Comparison of ENCODE assay signal across 19 cellular contexts in genomic region chr14:66056926-66057552, GRCh38.
DNase-seq lines count a peak whose midpoint lies in the region; ATAC-seq and TF ChIP-seq lines count a peak whose summit lies in the region.
"Had no signal": no experiment of that assay in that cellular context is flagged by ENCODE, and none has a peak within 500 bp of the region (broad histone marks: within the 10 kb centered on the region; RNA-seq: fewer than 3 reads in every experiment).

No MANE protein-coding gene starts in this region.

- ATAC-seq in Right ventricle myocardium inferior (peak; percentile 23), GM18502 (IDR thresholded peaks at IDR 0.05; ENCODE audit: poor library complexity, unreplicated experiment) (no peak), omental fat pad (ENCODE audit: low FRiP score) (no peak)
- ATAC-seq: A549; CD8-positive, alpha-beta T cell had no signal

- H3K36me3 ChIP-seq in left ventricle myocardium inferior: no peaks in the 10 kb centered on the region
- no peaks in the 10 kb centered on the region for H3K36me3 ChIP-seq in mucosa of rectum (ENCODE audit: control insufficient read depth in 2 of 2, insufficient read depth in 2 of 2, low read length in 2 of 2)
- H3K36me3 ChIP-seq: MG63, Peyer's patch had no signal

- H3K9me3 ChIP-seq in left ventricle myocardium inferior (replicated peaks) (peaks cover 9% of the 10 kb centered on the region), mucosa of rectum (ENCODE audit: control insufficient read depth in 2 of 2, low read length in 2 of 2) (no peaks in the 10 kb centered on the region)
- H3K9me3 ChIP-seq: A549, MG63, Peyer's patch had no signal

- intact Hi-C loops in Right ventricle myocardium inferior (cut with DNase I) (no loop called here), left ventricle myocardium inferior (cut with micrococcal nuclease) (no loop called here)

- H3K9ac ChIP-seq in mucosa of rectum (ENCODE audit: low read depth in 1 of 2, low read length in 2 of 2): no peak overlapping the region

- H3K4me3 ChIP-seq in left ventricle myocardium inferior (no peak overlapping the region), mucosa of rectum (ENCODE audit: low read length in 2 of 2) (peak overlapping the region in 1 of 2 donors; percentile 37)
- H3K4me3 ChIP-seq: A549, MG63, Peyer's patch had no signal

- H3K27me3 ChIP-seq in left ventricle myocardium inferior (ENCODE audit: low read depth) (no peaks in the 10 kb centered on the region), mucosa of rectum (ENCODE audit: control insufficient read depth in 2 of 2, insufficient read depth in 2 of 2, low read length in 2 of 2) (no peaks in the 10 kb centered on the region)
- H3K27me3 ChIP-seq: MG63, Peyer's patch had no signal

- no peak for DNase-seq in Right ventricle myocardium inferior (ENCODE audit: missing footprints)
- DNase-seq in left ventricle myocardium inferior: no peak
- DNase-seq in NCI-H69 (lab: John Stamatoyannopoulos, UW): peak; percentile 17
- no peak for DNase-seq in T-helper 1 cell
- DNase-seq in omental fat pad (ENCODE audit: low spot score): no peak
- DNase-seq: Calu3; CD8-positive, alpha-beta T cell; H9; Kasumi-1; MG63; NCI-H1092; NCI-H1436 treated with DMSO at 0.1 percent for 48 hours; NCI-H2029 treated with DMSO at 0.1 percent for 48 hours; NCI-H2171; NCI-H446; Peyer's patch had no signal

- H3K27ac ChIP-seq in left ventricle myocardium inferior (replicated peaks): no peak overlapping the region
- peak overlapping the region; percentile 16 to 26 for H3K27ac ChIP-seq in mucosa of rectum (ENCODE audit: low read depth in 2 of 2, low read length in 2 of 2)
- H3K27ac ChIP-seq: A549, Peyer's patch had no signal

- no peaks in the 10 kb centered on the region for H3K4me1 ChIP-seq in left ventricle myocardium inferior
- H3K4me1 ChIP-seq in mucosa of rectum (ENCODE audit: control insufficient read depth in 2 of 2, insufficient read depth in 2 of 2, low read length in 2 of 2): peaks cover 10 to 16% of the 10 kb centered on the region in 2 donors
- H3K4me1 ChIP-seq: A549, Peyer's patch had no signal

- TF ChIP-seq CTCF in left ventricle myocardium inferior (IDR thresholded peaks at IDR 0.05; ENCODE audit: borderline replicate concordance): no peak
- no peak for TF ChIP-seq CTCF in omental fat pad (IDR thresholded peaks at IDR 0.05)
